10 cellular contexts compared by ENCODE assay signal in genomic region chr9:112072721-112073553, GRCh38.
A peak's percentile ranks its signal among the peaks of the same experiment; 100 is the strongest.
DNase-seq lines count a peak whose midpoint lies in the region; ATAC-seq, FAIRE-seq and TF ChIP-seq lines count a peak whose summit lies in the region.
"Had no signal": no experiment of that assay in that cellular context is flagged by ENCODE, and none has a peak within 500 bp of the region (broad histone marks: within the 10 kb centered on the region; RNA-seq: fewer than 3 reads in every experiment).

No MANE protein-coding gene starts in this region.

- DNase-seq in GM18507 (ENCODE audit: extremely low spot score, insufficient read length, low read depth) (no peak), smooth muscle cell (lab: John Stamatoyannopoulos, UW; ENCODE audit: unreplicated experiment) (no peak), GM20000 (ENCODE audit: low spot score) (no peak)
- no peak for DNase-seq in stimulated activated CD4-positive, alpha-beta T cell treated with anti-CD3 and anti-CD28 coated beads, Interleukin-15, amount 100 ng/mL, for 24 hours
- DNase-seq: activated CD4-positive, alpha-beta T cell treated with anti-CD3 and anti-CD28 coated beads for 1 hour; MM.1S; posterior cingulate gyrus had no signal

- H3K4me2 ChIP-seq in SU-DHL-6 (ENCODE audit: low read depth, low read length, poor library complexity, severe bottlenecking) (peak overlapping the region; percentile 22), smooth muscle cell (peak overlapping the region; percentile 30)

- H3K79me2 ChIP-seq in SU-DHL-6 (ENCODE audit: insufficient read depth, low read length) (no peaks in the 10 kb centered on the region), smooth muscle cell (ENCODE audit: low read depth) (no peaks in the 10 kb centered on the region)

- peak; percentile 36 for FAIRE-seq in GM18507 (lab: Jason Lieb, UNC)

- no peak overlapping the region for H3K4me3 ChIP-seq in SU-DHL-6 (ENCODE audit: insufficient read depth, low read length, poor library complexity, severe bottlenecking)
- no peak overlapping the region for H3K4me3 ChIP-seq in gastroesophageal sphincter
- H3K4me3 ChIP-seq in smooth muscle cell: no peak overlapping the region

- TF ChIP-seq POLR2A in gastroesophageal sphincter (IDR thresholded peaks at IDR 0.05): no peak

- H2AFZ ChIP-seq in SU-DHL-6 (ENCODE audit: low read depth, low read length, severe bottlenecking) (no peak overlapping the region), smooth muscle cell (ENCODE audit: low read depth) (no peak overlapping the region)

- WGBS in gastroesophageal sphincter (ENCODE audit: low coverage in 1 of 2), 2 donors: 51 to 57% methylated on average over 6 to 9 of the region's 9 CpGs
- 39% methylated on average over 9 of the region's 9 CpGs for WGBS in smooth muscle cell (ENCODE audit: low lambda C conversion rate)

- H3K36me3 ChIP-seq in SU-DHL-6 (ENCODE audit: low read length) (no peaks in the 10 kb centered on the region), gastroesophageal sphincter (no peaks in the 10 kb centered on the region), smooth muscle cell (ENCODE audit: low read depth) (no peaks in the 10 kb centered on the region)

- H3K4me1 ChIP-seq in gastroesophageal sphincter (peaks cover 0 to 39% (median 16%) of the 10 kb centered on the region in 3 donors), smooth muscle cell (ENCODE audit: low read depth) (peaks cover 3% of the 10 kb centered on the region)

- no peak for TF ChIP-seq EP300 in gastroesophageal sphincter (IDR thresholded peaks at IDR 0.05)

- H3F3A ChIP-seq in SU-DHL-6 (ENCODE audit: insufficient read depth): peaks cover 5% of the 10 kb centered on the region
- H3F3A ChIP-seq in smooth muscle cell (ENCODE audit: low read depth): peaks cover 18% of the 10 kb centered on the region

- H3K27ac ChIP-seq in SU-DHL-6 (ENCODE audit: low read depth, low read length): peak overlapping the region; percentile 41
- H3K27ac ChIP-seq in gastroesophageal sphincter: peak overlapping the region in 3 of 4 donors; percentile 77 to 80 (median 80)
- H3K27ac ChIP-seq in smooth muscle cell (ENCODE audit: low read depth): peak overlapping the region; percentile 92

- H3K27me3 ChIP-seq in SU-DHL-6 (ENCODE audit: low read length): no peaks in the 10 kb centered on the region
- H3K27me3 ChIP-seq in gastroesophageal sphincter: no peaks in the 10 kb centered on the region
- no peaks in the 10 kb centered on the region for H3K27me3 ChIP-seq in smooth muscle cell (ENCODE audit: low read depth)

- no peaks in the 10 kb centered on the region for H3K9me3 ChIP-seq in SU-DHL-6 (ENCODE audit: insufficient read depth, low read length)
- H3K9me3 ChIP-seq in gastroesophageal sphincter: no peaks in the 10 kb centered on the region
- no peaks in the 10 kb centered on the region for H3K9me3 ChIP-seq in smooth muscle cell (replicated peaks; ENCODE audit: low read depth)

- no peak for TF ChIP-seq CTCF in SU-DHL-6 (IDR thresholded peaks at IDR 0.05; ENCODE audit: insufficient read depth, low read length, poor library complexity, severe bottlenecking)
- no peak for TF ChIP-seq CTCF in gastroesophageal sphincter (IDR thresholded peaks at IDR 0.05)
- no peak for TF ChIP-seq CTCF in smooth muscle cell (IDR thresholded peaks at IDR 0.05; ENCODE audit: borderline replicate concordance, insufficient read depth, poor library complexity, severe bottlenecking)
- no peak for TF ChIP-seq CTCF in GM20000 (IDR thresholded peaks at IDR 0.05; ENCODE audit: extremely low read depth, missing control alignments)

- no peaks in the 10 kb centered on the region for H3K9me2 ChIP-seq in SU-DHL-6 (replicated peaks; ENCODE audit: insufficient read depth, low read length)

- H3K9ac ChIP-seq in SU-DHL-6 (ENCODE audit: low read length): no peak overlapping the region
- H3K9ac ChIP-seq in smooth muscle cell (ENCODE audit: low read depth): peak overlapping the region; percentile 64

- no peak for ATAC-seq in gastroesophageal sphincter
- ATAC-seq in GM21360 (IDR thresholded peaks at IDR 0.05; ENCODE audit: unreplicated experiment): no peak

- H4K20me1 ChIP-seq in SU-DHL-6 (ENCODE audit: low read depth, low read length) (no peaks in the 10 kb centered on the region), smooth muscle cell (ENCODE audit: low read depth) (no peaks in the 10 kb centered on the region)

Comparison
In these comparisons a context has a peak if more than half of its experiments do, and no peak if none do; other contexts are left out.
1. H3K27ac ChIP-seq: peak in every context shown above with its lines; median percentile 92 in smooth muscle cell; 80 in gastroesophageal sphincter; 41 in SU-DHL-6.